26 cellular contexts compared by ENCODE assay signal in genomic region chrX:13821740-13822139, GRCh38. TPM values are rescaled to one million over a fixed set of nuclear protein-coding genes. Genes with fewer than 3 reads are reported as not detected.
"Had no signal": no experiment of that assay in that cellular context is flagged by ENCODE, and none has a peak within 500 bp of the region (broad histone marks: within the 10 kb centered on the region; RNA-seq: fewer than 3 reads in every experiment).

No MANE protein-coding gene starts in this region.

- H3K27me3 ChIP-seq: neural progenitor cell, right lobe of liver, suprapubic skin, transverse colon, upper lobe of right lung had no signal

- ATAC-seq: gastrocnemius medialis; left cardiac atrium; left lung; naive thymus-derived CD4-positive, alpha-beta T cell; right lobe of liver; stimulated activated naive CD8-positive, alpha-beta T cell treated with anti-CD3 and anti-CD28 coated beads, Interleukin-15, amount 100 ng/mL, for 72 hours; upper lobe of right lung had no signal

- H3K4me3 ChIP-seq: esophagus squamous epithelium, gastrocnemius medialis, left lung, neural progenitor cell, right lobe of liver, smooth muscle cell, suprapubic skin, transverse colon, upper lobe of right lung, uterus had no signal

- H3K9me3 ChIP-seq: esophagus squamous epithelium, gastrocnemius medialis, left lung, right lobe of liver, suprapubic skin, transverse colon, upper lobe of right lung, uterus had no signal

- H3K27ac ChIP-seq: esophagus squamous epithelium, gastrocnemius medialis, left lung, neural progenitor cell, parathyroid adenoma, right lobe of liver, suprapubic skin, transverse colon, upper lobe of right lung, uterus had no signal

- H3K4me1 ChIP-seq: gastrocnemius medialis, left lung, parathyroid adenoma, right lobe of liver, suprapubic skin, transverse colon, upper lobe of right lung, uterus had no signal

- H3K36me3 ChIP-seq: esophagus squamous epithelium, gastrocnemius medialis, left lung, neural progenitor cell, right lobe of liver, suprapubic skin, transverse colon, upper lobe of right lung, uterus had no signal

- DNase-seq: effector CD8-positive, alpha-beta T cell; endodermal cell; esophagus squamous epithelium; gastrocnemius medialis; head of caudate nucleus; kidney; left cardiac atrium; left lung; mesendoderm; midbrain; naive thymus-derived CD4-positive, alpha-beta T cell; right lobe of liver; stimulated activated CD4-positive, alpha-beta T cell treated with anti-CD3 and anti-CD28 coated beads, Interleukin-12 subunit alpha, Interleukin-12 subunit beta, amount 100 ng/mL, for 4 hours; stimulated activated CD4-positive, alpha-beta T cell treated with anti-CD3 and anti-CD28 coated beads, Interleukin-1b, Interleukin-23, amount 100 ng/mL, for 48 hours; stimulated activated CD4-positive, alpha-beta T cell treated with anti-CD3 and anti-CD28 coated beads, Interleukin-4, amount 100 ng/mL, for 1 hour; stimulated activated CD8-positive, alpha-beta memory T cell treated with anti-CD3 and anti-CD28 coated beads, Interleukin-4, amount 100 ng/mL, for 48 hours; stimulated activated naive CD4-positive, alpha-beta T cell; stimulated activated naive CD8-positive, alpha-beta T cell treated with anti-CD3 and anti-CD28 coated beads, Interleukin-15, amount 100 ng/mL, for 72 hours; transverse colon; upper lobe of right lung; uterus had no signal

RNA-seq across cellular contexts. Expression of gene GPM6B, which starts 4.8 kb away (rescaled TPM):
- total RNA-seq: lung microvascular endothelial cell; naive thymus-derived CD4-positive, alpha-beta T cell had no signal
